ENCODE assay signal across 20 cellular contexts in the genomic region with DNA sequence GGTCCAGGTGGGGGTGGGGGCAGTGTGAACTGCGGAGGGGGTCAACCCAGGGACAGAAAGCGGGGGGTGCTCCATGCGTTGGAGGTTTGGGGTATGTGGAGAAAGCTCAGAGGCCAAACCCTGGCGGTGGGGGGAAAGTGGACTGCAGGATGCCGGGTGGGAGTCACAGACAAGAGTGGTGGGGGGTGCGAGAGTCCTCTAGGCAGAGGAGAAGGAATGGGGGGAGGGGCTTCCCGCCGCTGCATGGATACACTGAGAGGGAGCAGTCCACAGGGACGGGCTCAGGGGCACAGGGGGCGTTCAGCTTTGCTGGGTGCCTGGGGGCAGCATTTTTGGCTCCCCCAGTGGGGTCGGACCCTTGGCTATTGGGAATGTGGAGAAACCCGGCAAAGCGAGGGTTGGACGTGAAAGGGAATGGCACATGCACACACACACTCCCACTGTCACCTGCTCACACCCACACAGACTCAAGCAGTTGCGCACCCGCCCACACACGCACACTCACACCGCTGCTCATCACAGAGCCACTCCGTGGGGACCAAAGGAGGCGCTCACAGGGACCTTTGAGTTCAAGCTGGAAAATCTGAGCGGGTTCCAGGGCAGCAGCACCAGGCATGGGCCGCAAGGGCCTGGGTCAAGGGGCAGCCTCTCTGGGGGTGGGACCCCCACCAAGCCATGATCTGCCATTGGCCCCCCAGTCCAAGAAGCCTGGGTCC. TPM values are rescaled to one million over a fixed set of nuclear protein-coding genes. Genes with fewer than 3 reads are reported as not detected.
DNase-seq lines count a peak whose midpoint lies in the region; ATAC-seq and TF ChIP-seq lines count a peak whose summit lies in the region.
"Had no signal": no experiment of that assay in that cellular context is flagged by ENCODE, and none has a peak within 500 bp of the region (broad histone marks: within the 10 kb centered on the region; RNA-seq: fewer than 3 reads in every experiment).

No MANE protein-coding gene starts in this region.

- ATAC-seq in GM23338 = no peak
- ATAC-seq in WTC11 = no peak
- no peak for ATAC-seq in upper lobe of right lung
- no peak for ATAC-seq in stimulated activated naive B cell treated with anti-CD40 and anti-IgM and Interleukin-4, amounts not matched to agents 10 μg/mL and 1 μg/mL and 100 μg/mL, for 72 hours (replicated peaks)

- peak overlapping the region; percentile 87; the same call in 1 of the 2 replicates for H3K4me2 ChIP-seq in GM23338
- H3K4me2 ChIP-seq: PC-9 had no signal

- peaks cover 51% of the 10 kb centered on the region for H3K4me1 Mint-ChIP-seq in GM23338
- H3K4me1 Mint-ChIP-seq in WTC11 = peaks cover 49% of the 10 kb centered on the region
- peaks cover 0 to 2% of the 10 kb centered on the region in 2 donors for H3K4me1 Mint-ChIP-seq in stimulated activated naive B cell treated with anti-CD40 and anti-IgM and Interleukin-4, amounts not matched to agents 10 μg/mL and 1 μg/mL and 100 μg/mL, for 72 hours

- peaks cover 9% of the 10 kb centered on the region for H3K36me3 Mint-ChIP-seq in GM23338 (ENCODE audit: low read depth)
- H3K36me3 Mint-ChIP-seq in WTC11 = peaks cover 2% of the 10 kb centered on the region; the same call in 1 of the 2 replicates
- no peaks in the 10 kb centered on the region for H3K36me3 Mint-ChIP-seq in stimulated activated naive B cell treated with anti-CD40 and anti-IgM and Interleukin-4, amounts not matched to agents 10 μg/mL and 1 μg/mL and 100 μg/mL, for 72 hours
- H3K36me3 Mint-ChIP-seq: CD4-positive, alpha-beta memory T cell had no signal

- intact Hi-C loops in upper lobe of right lung (cut with DNase I) = no loop called here

- no peaks in the 10 kb centered on the region for H3K79me2 ChIP-seq in GM23338 (replicated peaks; ENCODE audit: insufficient read depth)

- DNase-seq in GM23338 (ENCODE audit: low spot score) (peak; percentile 47), WTC11 (ENCODE audit: low spot score) (peak; percentile 56), left kidney (ENCODE audit: low read depth, low spot score) (peak; percentile 47), upper lobe of right lung (peak; percentile 53), DMS153 treated with DMSO at 0.1 percent for 48 hours (lab: John Stamatoyannopoulos, UW; ENCODE audit: unreplicated experiment) (no peak), NCI-H524 treated with DMSO at 0.1 percent for 48 hours (lab: John Stamatoyannopoulos, UW) (no peak)
- DNase-seq in stimulated activated naive B cell treated with anti-CD40 and anti-IgM and Interleukin-4, amounts not matched to agents 10 μg/mL and 1 μg/mL and 100 μg/mL, for 72 hours = no peak
- DNase-seq: CD4-positive, alpha-beta memory T cell; DND-41; GF-D8; H9; KG1; NCI-H1436; NCI-H2029; NCI-H2171; NCI-H446; NCI-H748 treated with DMSO at 0.1 percent for 48 hours; PC-9; SW 1271 had no signal

- no peaks in the 10 kb centered on the region for H3K9me2 ChIP-seq in GM23338 (ENCODE audit: insufficient read depth)

- TF ChIP-seq CTCF in GM23338 (conservative IDR thresholded peaks at IDR 0.05; ENCODE audit: low read depth in 2 of 2) = no peak
- no peak for TF ChIP-seq CTCF in WTC11 (IDR thresholded peaks at IDR 0.05)
- TF ChIP-seq CTCF in upper lobe of right lung (IDR thresholded peaks at IDR 0.05) = no peak

- POLR2A ChIA-PET in WTC11 (lab: Charles Lee) = interaction anchor here (1.3 kb wide), 1 partner anchor 8 kb away, joined by 4 read pairs; the partner anchor contains the start of gene GBX2

- CTCF ChIA-PET in WTC11 (lab: Charles Lee) = interaction anchor here (0.7 to 3.6 kb wide), 8 partner anchors 9 to 576 kb away, joined by 3 to 30 read pairs (median 5); partner anchors contain the start of gene GBX2

- H2AFZ ChIP-seq in GM23338 = no peak overlapping the region
- H2AFZ ChIP-seq: PC-9 had no signal

- peaks cover 32% of the 10 kb centered on the region for H3F3A ChIP-seq in GM23338 (replicated peaks; ENCODE audit: low read depth)

- H3K9me3 Mint-ChIP-seq in GM23338 (peaks cover 2% of the 10 kb centered on the region; the same call in 1 of the 3 replicates), WTC11 (no peaks in the 10 kb centered on the region)
- H3K9me3 Mint-ChIP-seq in stimulated activated naive B cell treated with anti-CD40 and anti-IgM and Interleukin-4, amounts not matched to agents 10 μg/mL and 1 μg/mL and 100 μg/mL, for 72 hours = no peaks in the 10 kb centered on the region
- H3K9me3 Mint-ChIP-seq: CD4-positive, alpha-beta memory T cell; H9 had no signal

- peaks cover 9% of the 10 kb centered on the region for H4K20me1 ChIP-seq in GM23338 (replicated peaks; ENCODE audit: insufficient read depth)

- H3K4me1 ChIP-seq in GM23338 (ENCODE audit: insufficient read depth) (peaks cover 43% of the 10 kb centered on the region), upper lobe of right lung (peaks cover 13% of the 10 kb centered on the region)

- H3K27ac Mint-ChIP-seq in GM23338 = no peak overlapping the region
- H3K27ac Mint-ChIP-seq in WTC11 = no peak overlapping the region
- H3K27ac Mint-ChIP-seq in stimulated activated naive B cell treated with anti-CD40 and anti-IgM and Interleukin-4, amounts not matched to agents 10 μg/mL and 1 μg/mL and 100 μg/mL, for 72 hours = no peak overlapping the region
- H3K27ac Mint-ChIP-seq: CD4-positive, alpha-beta memory T cell; H9 had no signal

- no peaks in the 10 kb centered on the region for H3K9me3 ChIP-seq in upper lobe of right lung

- H3K27ac ChIP-seq in GM23338 (ENCODE audit: low read depth) (no peak overlapping the region), upper lobe of right lung (no peak overlapping the region)
- H3K27ac ChIP-seq: PC-9 had no signal

- H3K4me3 Mint-ChIP-seq in GM23338 = peak overlapping the region; percentile 30; the same call in 2 of the 3 replicates
- no peak overlapping the region for H3K4me3 Mint-ChIP-seq in WTC11
- H3K4me3 Mint-ChIP-seq in stimulated activated naive B cell treated with anti-CD40 and anti-IgM and Interleukin-4, amounts not matched to agents 10 μg/mL and 1 μg/mL and 100 μg/mL, for 72 hours = no peak overlapping the region

- peak overlapping the region; percentile 13; the same call in 1 of the 2 replicates for H3K4me3 ChIP-seq in GM23338
- H3K4me3 ChIP-seq in upper lobe of right lung = no peak overlapping the region
- H3K4me3 ChIP-seq: PC-9 had no signal

- H3K27me3 ChIP-seq in GM23338 (ENCODE audit: insufficient read depth) = peaks cover 100% of the 10 kb centered on the region
- H3K27me3 ChIP-seq in upper lobe of right lung = peaks cover 71% of the 10 kb centered on the region

- H3K36me3 ChIP-seq in GM23338 (ENCODE audit: insufficient read depth) (no peaks in the 10 kb centered on the region), upper lobe of right lung (no peaks in the 10 kb centered on the region)

- H3K27me3 Mint-ChIP-seq in GM23338 (ENCODE audit: insufficient read depth, low read depth, poor library complexity) (peaks cover 92% of the 10 kb centered on the region), WTC11 (ENCODE audit: low read depth) (peaks cover 95% of the 10 kb centered on the region)
- peaks cover 60 to 75% of the 10 kb centered on the region in 2 donors for H3K27me3 Mint-ChIP-seq in stimulated activated naive B cell treated with anti-CD40 and anti-IgM and Interleukin-4, amounts not matched to agents 10 μg/mL and 1 μg/mL and 100 μg/mL, for 72 hours

TF ChIP-seq in GM23338, 12 proteins besides CTCF, POLR2A, EP300 and RAD21:
- TF ChIP-seq EZH2 (IDR thresholded peaks at IDR 0.05; ENCODE audit: low read depth, unreplicated experiment) (peak; percentile 47), NANOG (IDR thresholded peaks at IDR 0.05; ENCODE audit: borderline replicate concordance) (no peak)
TF ChIP-seq in GM23338: peak in this region for 1.

TF ChIP-seq in WTC11, 78 proteins besides CTCF, POLR2A, EP300 and RAD21 (continues in another document):
- TF ChIP-seq ZNF416 (CRISPR knock-in tag; IDR thresholded peaks at IDR 0.05) (no peak), ZNF219 (CRISPR knock-in tag; IDR thresholded peaks at IDR 0.05; ENCODE audit: borderline replicate concordance) (no peak), E2F5 (CRISPR knock-in tag; IDR thresholded peaks at IDR 0.05) (no peak), NFATC4 (CRISPR knock-in tag; IDR thresholded peaks at IDR 0.05) (no peak), IRF2 (CRISPR knock-in tag; IDR thresholded peaks at IDR 0.05; ENCODE audit: borderline replicate concordance, low read depth) (no peak), FOXJ3 (CRISPR knock-in tag; IDR thresholded peaks at IDR 0.05; ENCODE audit: borderline replicate concordance) (no peak), SOX15 (CRISPR knock-in tag; IDR thresholded peaks at IDR 0.05) (no peak), FOXP1 (CRISPR knock-in tag; IDR thresholded peaks at IDR 0.05; ENCODE audit: borderline replicate concordance) (peak; percentile 22; the same call in 1 of the 2 replicates), MAX (CRISPR knock-in tag; IDR thresholded peaks at IDR 0.05) (no peak)
- TF ChIP-seq, protein P1, sequence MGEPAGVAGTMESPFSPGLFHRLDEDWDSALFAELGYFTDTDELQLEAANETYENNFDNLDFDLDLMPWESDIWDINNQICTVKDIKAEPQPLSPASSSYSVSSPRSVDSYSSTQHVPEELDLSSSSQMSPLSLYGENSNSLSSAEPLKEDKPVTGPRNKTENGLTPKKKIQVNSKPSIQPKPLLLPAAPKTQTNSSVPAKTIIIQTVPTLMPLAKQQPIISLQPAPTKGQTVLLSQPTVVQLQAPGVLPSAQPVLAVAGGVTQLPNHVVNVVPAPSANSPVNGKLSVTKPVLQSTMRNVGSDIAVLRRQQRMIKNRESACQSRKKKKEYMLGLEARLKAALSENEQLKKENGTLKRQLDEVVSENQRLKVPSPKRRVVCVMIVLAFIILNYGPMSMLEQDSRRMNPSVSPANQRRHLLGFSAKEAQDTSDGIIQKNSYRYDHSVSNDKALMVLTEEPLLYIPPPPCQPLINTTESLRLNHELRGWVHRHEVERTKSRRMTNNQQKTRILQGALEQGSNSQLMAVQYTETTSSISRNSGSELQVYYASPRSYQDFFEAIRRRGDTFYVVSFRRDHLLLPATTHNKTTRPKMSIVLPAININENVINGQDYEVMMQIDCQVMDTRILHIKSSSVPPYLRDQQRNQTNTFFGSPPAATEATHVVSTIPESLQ (CRISPR knock-in tag; IDR thresholded peaks at IDR 0.05) = no peak

RNA-seq across cellular contexts. Expression of gene GBX2, which starts 7.7 kb away (rescaled TPM):
- total RNA-seq in GM23338 (2014; rRNA removed; shearing (Covaris generic)) = 0.50 and 1.3 TPM in 2 replicates
- polyA plus RNA-seq in GM23338 (2016; fragmentation: Nextera tagmentation; extraction: Ambion mirVana) = 0.87 and 0.99 TPM in 2 replicates
- total RNA-seq in WTC11 (2021) = 15.3 to 25.6 TPM (median 19.1 TPM) in 3 replicates
- not detected for total RNA-seq in upper lobe of right lung
- total RNA-seq: CD4-positive, alpha-beta memory T cell; PC-9 had no signal
- polyA plus RNA-seq: AG04450; CD4-positive, alpha-beta memory T cell had no signal

Comparison
In these comparisons a context has a peak if more than half of its experiments do, and no peak if none do; other contexts are left out.
1. DNase-seq: peak in GM23338 (single experiment), WTC11 (single experiment), left kidney (single experiment) and upper lobe of right lung (single experiment); none in DMS153 treated with DMSO at 0.1 percent for 48 hours (single experiment), stimulated activated naive B cell treated with anti-CD40 and anti-IgM and Interleukin-4, amounts not matched to agents 10 μg/mL and 1 μg/mL and 100 μg/mL, for 72 hours (single experiment) and NCI-H524 treated with DMSO at 0.1 percent for 48 hours (single experiment).